ENCODE assay signal across 10 cellular contexts in the genomic region with DNA sequence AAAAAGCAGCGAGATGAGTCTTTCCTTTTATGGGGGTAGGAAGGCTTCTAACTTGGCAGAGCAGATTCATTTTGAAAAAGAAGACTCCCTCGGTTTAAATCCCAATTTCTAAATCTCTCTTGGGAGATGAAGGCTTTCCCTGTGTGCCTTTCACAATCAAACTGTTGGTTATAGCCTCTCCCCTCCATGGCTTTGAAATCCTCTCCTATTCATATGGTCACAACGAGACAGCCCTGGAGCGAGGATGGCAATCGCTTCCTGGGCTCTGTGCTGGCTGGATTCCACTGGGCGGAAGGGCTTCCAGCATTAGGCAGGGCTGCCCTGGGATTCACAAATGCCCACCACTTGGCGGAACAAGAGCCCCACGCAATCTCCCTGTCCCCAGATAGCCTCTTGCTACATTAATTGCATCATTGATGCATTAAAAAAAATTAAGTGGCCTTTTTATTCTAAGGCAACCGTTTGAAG. TPM values are rescaled to one million over a fixed set of nuclear protein-coding genes. Genes with fewer than 3 reads are reported as not detected.
DNase-seq lines count a peak whose midpoint lies in the region; ATAC-seq and TF ChIP-seq lines count a peak whose summit lies in the region.
"Had no signal": no experiment of that assay in that cellular context is flagged by ENCODE, and none has a peak within 500 bp of the region (broad histone marks: within the 10 kb centered on the region; RNA-seq: fewer than 3 reads in every experiment).

No MANE protein-coding gene starts in this region.

- TF ChIP-seq CTCF in RWPE1 (conservative IDR thresholded peaks at IDR 0.05; ENCODE audit: low read depth) (no peak), esophagus muscularis mucosa (IDR thresholded peaks at IDR 0.05) (no peak), uterus (IDR thresholded peaks at IDR 0.05) (no peak)

- CTCF ChIA-PET in RWPE1 (lab: Yijun Ruan, JAX), result interaction anchor here (0.6 kb wide), 2 partner anchors 27 to 61 kb away, joined by 3 read pairs; no protein-coding TSS in a partner anchor
- CTCF ChIA-PET in activated CD8-positive, alpha-beta T cell treated with anti-CD3 and anti-CD28 coated beads, Interleukin-2, amount 10 ng/mL, durations not matched to agents 7 days and 5 days (lab: Charles Lee), result no interaction called here

- ATAC-seq in activated CD8-positive, alpha-beta T cell treated with anti-CD3 and anti-CD28 coated beads, Interleukin-2, amount 10 ng/mL, durations not matched to agents 7 days and 5 days, result no peak

- TF ChIP-seq EP300 in esophagus muscularis mucosa (IDR thresholded peaks at IDR 0.05), result no peak

- H3K27me3 Mint-ChIP-seq in activated CD8-positive, alpha-beta T cell treated with anti-CD3 and anti-CD28 coated beads, Interleukin-2, amount 10 ng/mL, durations not matched to agents 7 days and 5 days (ENCODE audit: low read depth), result peaks cover 46% of the 10 kb centered on the region

- H3K36me3 Mint-ChIP-seq in activated CD8-positive, alpha-beta T cell treated with anti-CD3 and anti-CD28 coated beads, Interleukin-2, amount 10 ng/mL, durations not matched to agents 7 days and 5 days (ENCODE audit: low read depth), result no peaks in the 10 kb centered on the region

- H3K27ac Mint-ChIP-seq in activated CD8-positive, alpha-beta T cell treated with anti-CD3 and anti-CD28 coated beads, Interleukin-2, amount 10 ng/mL, durations not matched to agents 7 days and 5 days, result no peak overlapping the region

- H3K9me3 Mint-ChIP-seq in activated CD8-positive, alpha-beta T cell treated with anti-CD3 and anti-CD28 coated beads, Interleukin-2, amount 10 ng/mL, durations not matched to agents 7 days and 5 days (ENCODE audit: insufficient read depth), result no peaks in the 10 kb centered on the region

- H3K4me3 ChIP-seq in esophagus muscularis mucosa, result peak overlapping the region; percentile 56 to 74 (median 64)
- H3K4me3 ChIP-seq in muscle layer of colon (ENCODE audit: low read depth in 1 of 2, low read length in 2 of 2), result peak overlapping the region; percentile 58 to 93
- H3K4me3 ChIP-seq in uterus, result peak overlapping the region; percentile 39 to 48

- WGBS in esophagus muscularis mucosa, result 9% methylated on average over 9 of the region's 9 CpGs

- H3K9me3 ChIP-seq in esophagus muscularis mucosa, result no peaks in the 10 kb centered on the region
- no peaks in the 10 kb centered on the region for H3K9me3 ChIP-seq in muscle layer of colon (ENCODE audit: low read length)
- H3K9me3 ChIP-seq in uterus, result no peaks in the 10 kb centered on the region

- H3K27ac ChIP-seq in RWPE1 (peak overlapping the region; percentile 97), esophagus muscularis mucosa (replicated peaks in 1 of 4) (peak overlapping the region; percentile 82 to 93 (median 90)), muscle layer of colon (ENCODE audit: low read depth, low read length) (peak overlapping the region; percentile 85), uterus (peak overlapping the region; percentile 84 to 86)

- H3K36me3 ChIP-seq in esophagus muscularis mucosa (peaks cover 0 to 11% (median 0%) of the 10 kb centered on the region in 4 donors), muscle layer of colon (ENCODE audit: insufficient read depth, low read length) (no peaks in the 10 kb centered on the region), uterus (no peaks in the 10 kb centered on the region)

- POLR2A ChIA-PET in RWPE1 (lab: Yijun Ruan, JAX; ENCODE audit: low non-redundant PET), result no interaction called here
- POLR2A ChIA-PET in activated CD8-positive, alpha-beta T cell treated with anti-CD3 and anti-CD28 coated beads, Interleukin-2, amount 10 ng/mL, durations not matched to agents 7 days and 5 days (lab: Charles Lee), result no interaction called here

- H3K27me3 ChIP-seq in esophagus muscularis mucosa (no peaks in the 10 kb centered on the region), muscle layer of colon (ENCODE audit: control insufficient read depth in 1 of 2, insufficient read depth in 2 of 2, low read length in 2 of 2) (no peaks in the 10 kb centered on the region), uterus (no peaks in the 10 kb centered on the region)

- no peak overlapping the region for H3K4me3 Mint-ChIP-seq in activated CD8-positive, alpha-beta T cell treated with anti-CD3 and anti-CD28 coated beads, Interleukin-2, amount 10 ng/mL, durations not matched to agents 7 days and 5 days

- peak; percentile 31 for DNase-seq in RWPE1 (ENCODE audit: low spot score)
- DNase-seq in esophagus muscularis mucosa (ENCODE audit: extremely low spot score), result no peak
- peak; percentile 33 to 42 for DNase-seq in uterus
- DNase-seq in activated CD8-positive, alpha-beta T cell treated with anti-CD3 and anti-CD28 coated beads, Interleukin-2, amount 10 ng/mL, durations not matched to agents 7 days and 5 days, result no peak
- no peak for DNase-seq in stimulated activated naive CD4-positive, alpha-beta T cell (lab: John Stamatoyannopoulos, UW)
- no peak for DNase-seq in NCI-H1417 treated with DMSO at 0.1 percent for 48 hours (lab: John Stamatoyannopoulos, UW)
- DNase-seq: activated naive CD4-positive, alpha-beta T cell treated with Interleukin-2 at 50 U/mL for 16 hours; NCI-H1417; SW 1271 had no signal

- no peaks in the 10 kb centered on the region for H3K4me1 Mint-ChIP-seq in activated CD8-positive, alpha-beta T cell treated with anti-CD3 and anti-CD28 coated beads, Interleukin-2, amount 10 ng/mL, durations not matched to agents 7 days and 5 days (ENCODE audit: low read depth)

- peak overlapping the region; percentile 89 for H3K9ac ChIP-seq in muscle layer of colon (ENCODE audit: low read length)

- H3K4me1 ChIP-seq in esophagus muscularis mucosa (peaks cover 31 to 70% (median 58%) of the 10 kb centered on the region in 4 donors), muscle layer of colon (ENCODE audit: insufficient read depth, low read length) (peaks cover 25% of the 10 kb centered on the region), uterus (no peaks in the 10 kb centered on the region)

- intact Hi-C loops in esophagus muscularis mucosa (cut with DNase I) (no loop called here), uterus (cut with DNase I; ENCODE audit: low total_unique reads) (no loop called here)

- TF ChIP-seq POLR2A in esophagus muscularis mucosa (IDR thresholded peaks at IDR 0.05; ENCODE audit: low read depth), result no peak
- TF ChIP-seq POLR2A in uterus (IDR thresholded peaks at IDR 0.05), result no peak

RNA-seq across cellular contexts. Expression of gene CAVIN2, which starts 1.6 kb away (rescaled TPM):
- total RNA-seq in esophagus muscularis mucosa (100 to 1,000 TPM in 3 of 4 donors, 10 to 100 TPM in 1; 90.6 to 179 (median 120) TPM), uterus (100 to 1,000 TPM in 3 of 4 donors, 10 to 100 TPM in 1; 37.3 to 235 (median 121) TPM)
- not detected for total RNA-seq in activated CD8-positive, alpha-beta T cell treated with anti-CD3 and anti-CD28 coated beads, Interleukin-2, amount 10 ng/mL, durations not matched to agents 7 days and 5 days

Comparison
In these comparisons a context has a peak if more than half of its experiments do, and no peak if none do; other contexts are left out.
1. DNase-seq: peak in RWPE1 (single experiment) and uterus (2 of 2); none in esophagus muscularis mucosa (single experiment), activated CD8-positive, alpha-beta T cell treated with anti-CD3 and anti-CD28 coated beads, Interleukin-2, amount 10 ng/mL, durations not matched to agents 7 days and 5 days (single experiment), stimulated activated naive CD4-positive, alpha-beta T cell (0 of 6) and NCI-H1417 treated with DMSO at 0.1 percent for 48 hours (single experiment).
2. RNA of gene CAVIN2, which starts 1.6 kb away (total RNA-seq): 90.6 to 179 TPM in esophagus muscularis mucosa and 37.3 to 235 TPM in uterus; not detected in activated CD8-positive, alpha-beta T cell treated with anti-CD3 and anti-CD28 coated beads, Interleukin-2, amount 10 ng/mL, durations not matched to agents 7 days and 5 days; every median in the first group is over 10 times any median in the second.
3. Peak in every context shown above with its lines, with median percentiles within 50 percentile points of each other: H3K27ac ChIP-seq and H3K4me3 ChIP-seq.